Comparison of ENCODE assay signal across 1 cellular context in genomic region chr3:46678280-46678679, GRCh38.
TF ChIP-seq lines count a peak whose summit lies in the region.

No MANE protein-coding gene starts in this region.

TF ChIP-seq in H1, 55 proteins besides CTCF, POLR2A, EP300 and RAD21:
- TF ChIP-seq SRF (IDR thresholded peaks at IDR 0.05; ENCODE audit: low read depth, low read length) = no peak
- TF ChIP-seq ATF2 (IDR thresholded peaks at IDR 0.05; ENCODE audit: low read length) = no peak
- TF ChIP-seq ZNF274 (IDR thresholded peaks at IDR 0.05; ENCODE audit: borderline replicate concordance, extremely low read depth, low read length) = no peak
- peak; percentile 91 for TF ChIP-seq E2F6 (IDR thresholded peaks at IDR 0.05)
- TF ChIP-seq RBBP5 (IDR thresholded peaks at IDR 0.05; ENCODE audit: borderline replicate concordance, low read depth, low read length) = no peak
- TF ChIP-seq BCL11A (IDR thresholded peaks at IDR 0.05; ENCODE audit: low read depth in 2 of 2, low read length in 2 of 2) = no peak
- no peak for TF ChIP-seq PHF8 (conservative IDR thresholded peaks at IDR 0.05; ENCODE audit: low read depth, low read length)
